In the genomic region with DNA sequence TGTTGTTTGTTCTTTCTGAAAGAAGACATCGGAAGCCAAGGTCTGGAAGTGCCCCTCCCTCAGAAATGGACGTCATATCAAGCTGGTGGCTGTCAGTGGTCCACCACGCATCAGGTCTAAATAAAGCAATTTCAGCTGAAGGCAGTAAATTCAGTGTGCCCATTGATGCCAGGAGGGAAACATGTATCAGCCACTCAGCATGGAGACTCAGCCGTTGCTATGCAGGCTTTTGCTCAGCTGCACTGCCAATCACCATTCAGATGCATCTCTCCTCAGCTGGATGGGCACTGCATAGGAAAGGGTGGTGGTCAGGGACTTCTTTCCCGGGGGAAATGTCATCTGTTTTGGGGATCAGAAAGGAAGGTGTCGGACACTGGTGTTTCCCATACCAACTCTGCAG, we compare ENCODE assay signal across 21 cellular contexts.
A peak's percentile ranks its signal among the peaks of the same experiment; 100 is the strongest.
DNase-seq lines count a peak whose midpoint lies in the region; ATAC-seq, FAIRE-seq and TF ChIP-seq lines count a peak whose summit lies in the region.
"Had no signal": no experiment of that assay in that cellular context is flagged by ENCODE, and none has a peak within 500 bp of the region (broad histone marks: within the 10 kb centered on the region; RNA-seq: fewer than 3 reads in every experiment).

No MANE protein-coding gene starts in this region.

- peaks cover 2 to 9% (median 2%) of the 10 kb centered on the region in 3 experiments; a peak in 3 of 7 replicates for H3K36me3 Mint-ChIP-seq in H9 (ENCODE audit: insufficient read depth in 1 of 3, low read depth in 3 of 3)
- H3K36me3 Mint-ChIP-seq: CD4-positive, alpha-beta memory T cell; T-cell had no signal

- H4K5ac ChIP-seq in H1 (ENCODE audit: insufficient read length, low read depth, low read length) (no peak overlapping the region), H9 (ENCODE audit: insufficient read length, low read depth, low read length) (no peak overlapping the region)

- in situ Hi-C loops in HepG2 (cut with HindIII; ENCODE audit: extremely low pct_ligation_motif_present, low pct_unique_long_range_greater_than_20kb): no loop called here
- in situ Hi-C loops in transverse colon (cut with MboI; ENCODE audit: low pct_ligation_motif_present in 1 of 4, low pct_unique_long_range_greater_than_20kb in 1 of 4, low sequenced_read_pairs in 3 of 4): no loop called here

- H3K23me2 ChIP-seq in H1 (ENCODE audit: low read depth, low read length) (no peaks in the 10 kb centered on the region), H9 (ENCODE audit: insufficient read length, low read depth, low read length, poor library complexity, severe bottlenecking) (no peaks in the 10 kb centered on the region)

- no peaks in the 10 kb centered on the region for H3K4me1 ChIP-seq in HepG2 (ENCODE audit: insufficient read depth, low read length)
- H3K4me1 ChIP-seq in right lobe of liver: no peaks in the 10 kb centered on the region
- peaks cover 0 to 4% (median under 1%) of the 10 kb centered on the region in 4 experiments; a peak in 3 of 7 replicates for H3K4me1 ChIP-seq in H1 (replicated peaks in 1 of 4; ENCODE audit: control insufficient read depth in 3 of 4, insufficient read depth in 4 of 4, low read length in 3 of 4)
- H3K4me1 ChIP-seq in transverse colon: no peaks in the 10 kb centered on the region
- no peaks in the 10 kb centered on the region for H3K4me1 ChIP-seq in H9 (ENCODE audit: insufficient read depth, low read length)
- H3K4me1 ChIP-seq: A549, BLaER1, Peyer's patch had no signal

- H3K23ac ChIP-seq in H1 (ENCODE audit: insufficient read length): no peak overlapping the region
- H3K23ac ChIP-seq in H9 (ENCODE audit: insufficient read length, low read depth, low read length): no peak overlapping the region

- no peaks in the 10 kb centered on the region; the same call in 1 of the 2 replicates for H3K27me3 Mint-ChIP-seq in H9 (ENCODE audit: low read depth)
- H3K27me3 Mint-ChIP-seq: CD4-positive, alpha-beta memory T cell; T-cell had no signal

- TF ChIP-seq CTCF in HepG2 (CRISPR knock-in tag; IDR thresholded peaks at IDR 0.05) (no peak), right lobe of liver (IDR thresholded peaks at IDR 0.05) (no peak), H1 (IDR thresholded peaks at IDR 0.05; ENCODE audit: control extremely low read depth in 1 of 3, insufficient read depth in 1 of 3, low read depth in 1 of 3, low read length in 3 of 3) (no peak), transverse colon (IDR thresholded peaks at IDR 0.05) (no peak), H9 (conservative IDR thresholded peaks at IDR 0.05) (no peak)

- CTCF ChIA-PET in HepG2 (lab: Yijun Ruan, JAX; ENCODE audit: low intra/inter-chr PET ratio, low total read pairs) (no interaction called here), H1 (lab: Charles Lee; ENCODE audit: partially characterized antibody) (interaction anchor here (0.6 to 1.5 kb wide), 5 partner anchors 9 to 78 kb away, joined by 3 to 5 read pairs (median 5); no protein-coding TSS in a partner anchor)

- TF ChIP-seq POLR2A in HepG2 (IDR thresholded peaks at IDR 0.05; ENCODE audit: insufficient read depth in 1 of 2, low read depth in 2 of 2, low read length in 2 of 2): no peak
- no peak for TF ChIP-seq POLR2A in right lobe of liver (IDR thresholded peaks at IDR 0.05)
- TF ChIP-seq POLR2A in H1 (IDR thresholded peaks at IDR 0.05; ENCODE audit: control extremely low read depth in 1 of 2, low read depth in 2 of 2, low read length in 2 of 2): no peak
- TF ChIP-seq POLR2A in transverse colon (IDR thresholded peaks at IDR 0.05): no peak

- FAIRE-seq in HepG2 (lab: Jason Lieb, UNC) (no peak), H1 (lab: Jason Lieb, UNC) (no peak)
- FAIRE-seq: A549, GM12891, GM18507 had no signal

- H3K4me1 Mint-ChIP-seq in H9: peaks cover 8 to 16% of the 10 kb centered on the region in 2 experiments
- H3K4me1 Mint-ChIP-seq: CD4-positive, alpha-beta memory T cell; T-cell had no signal

- intact Hi-C loops in HepG2 (cut with micrococcal nuclease; ENCODE audit: unreplicated experiment): no loop called here
- intact Hi-C loops in right lobe of liver (cut with DNase I): no loop called here
- intact Hi-C loops in transverse colon (cut with DNase I; ENCODE audit: low total_unique reads): no loop called here

- H3K4me2 ChIP-seq in HepG2 (ENCODE audit: low read depth, low read length): no peak overlapping the region
- no peak overlapping the region for H3K4me2 ChIP-seq in H1 (ENCODE audit: insufficient read depth in 1 of 2, low read depth in 2 of 2, low read length in 2 of 2)
- no peak overlapping the region for H3K4me2 ChIP-seq in H9 (ENCODE audit: insufficient read depth, insufficient read length, low read length)
- H3K4me2 ChIP-seq: A549, BLaER1, KMS-11 had no signal

- H4K20me1 ChIP-seq in HepG2 (ENCODE audit: insufficient read depth, low read length) (no peaks in the 10 kb centered on the region), H1 (replicated peaks in 1 of 2; ENCODE audit: control insufficient read depth in 1 of 2, insufficient read depth in 2 of 2, low read length in 2 of 2) (peaks cover 0 to 1% of the 10 kb centered on the region in 2 experiments), H9 (ENCODE audit: control insufficient read depth, insufficient read depth, insufficient read length) (peaks cover 2% of the 10 kb centered on the region)
- H4K20me1 ChIP-seq: BLaER1 had no signal

- H2AK5ac ChIP-seq in H1 (ENCODE audit: low read depth, low read length) (no peak overlapping the region), H9 (ENCODE audit: insufficient read length, low read length) (no peak overlapping the region)

- ATAC-seq in HepG2 (no peak), right lobe of liver (no peak)
- ATAC-seq: A549, T-cell had no signal

- H3K27ac Mint-ChIP-seq in H9: no peak overlapping the region
- H3K27ac Mint-ChIP-seq: CD4-positive, alpha-beta memory T cell; T-cell had no signal

- H3K14ac ChIP-seq in H1 (ENCODE audit: insufficient read length) (no peak overlapping the region), H9 (ENCODE audit: insufficient read depth, low read length) (no peak overlapping the region)

- H3K79me2 ChIP-seq in HepG2 (ENCODE audit: insufficient read depth, low read length) (no peaks in the 10 kb centered on the region), H1 (ENCODE audit: control insufficient read depth in 1 of 2, insufficient read depth in 2 of 2, low read length in 2 of 2) (no peaks in the 10 kb centered on the region), H9 (ENCODE audit: insufficient read depth, low read length) (no peaks in the 10 kb centered on the region)

- H4K91ac ChIP-seq in H1 (replicated peaks; ENCODE audit: insufficient read length, low read length): no peak overlapping the region
- no peak overlapping the region for H4K91ac ChIP-seq in H9 (ENCODE audit: insufficient read length, low read depth, low read length)

- no peak overlapping the region for H3K9ac ChIP-seq in HepG2 (ENCODE audit: insufficient read depth, low read depth, low read length)
- no peak overlapping the region for H3K9ac ChIP-seq in H1 (replicated peaks in 1 of 4; ENCODE audit: extremely low read depth in 1 of 4, low read depth in 3 of 4, low read length in 3 of 4)
- no peak overlapping the region for H3K9ac ChIP-seq in H9 (ENCODE audit: extremely low read depth, insufficient read length, low read length)
- H3K9ac ChIP-seq: BLaER1, KMS-11 had no signal

- no peaks in the 10 kb centered on the region for H3K9me3 ChIP-seq in HepG2 (ENCODE audit: low read length)
- H3K9me3 ChIP-seq in right lobe of liver: no peaks in the 10 kb centered on the region
- H3K9me3 ChIP-seq in H1 (ENCODE audit: insufficient read depth in 2 of 2, low read depth in 1 of 2, low read length in 1 of 2): no peaks in the 10 kb centered on the region
- no peaks in the 10 kb centered on the region for H3K9me3 ChIP-seq in transverse colon
- no peaks in the 10 kb centered on the region for H3K9me3 ChIP-seq in H9 (ENCODE audit: control insufficient read depth, low read depth, low read length)
- H3K9me3 ChIP-seq: A549, Peyer's patch had no signal

- WGBS in HepG2 (ENCODE audit: low lambda C conversion rate): 3% methylated on average over 6 of the region's 6 CpGs
- WGBS in right lobe of liver (ENCODE audit: insufficient coverage, low coverage, low lambda C conversion rate, missing lambda C conversion rate): 54% methylated on average over 4 of the region's 6 CpGs
- WGBS in H1 (ENCODE audit: extremely low coverage in 1 of 2, insufficient coverage in 1 of 2, insufficient read length in 1 of 2, insufficient replicate concordance in 2 of 2, low coverage in 1 of 2, low lambda C conversion rate in 2 of 2, missing lambda C conversion rate in 1 of 2), 2 experiments: 77% methylated on average over 6 of the region's 6 CpGs; no CpG with 5 or more reads in 1 of the 2 experiments
- 73% methylated on average over 6 of the region's 6 CpGs; no CpG with 5 or more reads in 1 of the 2 donors for WGBS in transverse colon (ENCODE audit: low coverage in 1 of 2), 2 donors
- WGBS in H9 (ENCODE audit: extremely low coverage, insufficient read length, low lambda C conversion rate): no CpG with 5 or more reads among the region's 6 CpGs

- TF ChIP-seq RAD21 in HepG2 (CRISPR knock-in tag; IDR thresholded peaks at IDR 0.05) (no peak), H1 (IDR thresholded peaks at IDR 0.05 in 1 of 2, conservative IDR thresholded peaks at IDR 0.05 in 1 of 2; ENCODE audit: low read depth in 2 of 2, low read length in 2 of 2) (no peak)

- H2BK5ac ChIP-seq in H1 (ENCODE audit: low read depth, low read length) (no peak overlapping the region), H9 (ENCODE audit: insufficient read length, low read length) (no peak overlapping the region)

- H3K4me3 Mint-ChIP-seq in H9: no peak overlapping the region
- H3K4me3 Mint-ChIP-seq: CD4-positive, alpha-beta memory T cell; T-cell had no signal

- no peak overlapping the region for H2BK12ac ChIP-seq in H1 (ENCODE audit: low read depth, low read length)
- no peak overlapping the region for H2BK12ac ChIP-seq in H9 (ENCODE audit: insufficient read length, low read depth, low read length)

- peaks cover 3 to 4% of the 10 kb centered on the region in 2 experiments; a peak in 4 of 5 replicates for H3K9me3 Mint-ChIP-seq in H9

- no peak overlapping the region for H2BK20ac ChIP-seq in H1 (ENCODE audit: low read length)
- no peak overlapping the region for H2BK20ac ChIP-seq in H9 (ENCODE audit: low read depth, low read length, poor library complexity, severe bottlenecking)

- no peak overlapping the region for H2BK120ac ChIP-seq in H1 (replicated peaks; ENCODE audit: low read depth, low read length)
- H2BK120ac ChIP-seq in H9 (ENCODE audit: low read depth, low read length, poor library complexity, severe bottlenecking): no peak overlapping the region

- DNase-seq in HepG2 (ENCODE audit: low spot score): no peak
- DNase-seq in right lobe of liver: no peak
- DNase-seq in NCI-H69 (lab: John Stamatoyannopoulos, UW): peak; percentile 83
- no peak for DNase-seq in H1 (ENCODE audit: low read depth in 1 of 2, low spot score in 2 of 2)
- no peak for DNase-seq in transverse colon
- no peak for DNase-seq in activated CD4-positive, alpha-beta T cell treated with anti-CD3 and anti-CD28 coated beads for 48 hours
- DNase-seq in H9: no peak
- DNase-seq: CD4-positive, alpha-beta memory T cell; MV-4-11; NCI-H1436 treated with DMSO at 0.1 percent for 48 hours; NCI-H2029; NCI-H2171 treated with DMSO at 0.1 percent for 48 hours; NCI-H524; Peyer's patch; T-cell had no signal

- POLR2A ChIA-PET in HepG2 (lab: Yijun Ruan, JAX) (no interaction called here), H1 (lab: Charles Lee; ENCODE audit: partially characterized antibody) (no interaction called here)

- no peaks in the 10 kb centered on the region for H3K79me1 ChIP-seq in H1 (ENCODE audit: low read depth, low read length)
- H3K79me1 ChIP-seq in H9 (ENCODE audit: insufficient read depth, low read depth, low read length, poor library complexity, severe bottlenecking): no peaks in the 10 kb centered on the region

- peaks cover 0 to 6% of the 10 kb centered on the region in 2 experiments; a peak in 2 of 5 replicates for H3K27me3 ChIP-seq in HepG2 (ENCODE audit: control insufficient read depth in 1 of 2, insufficient read depth in 2 of 2, low read length in 2 of 2)
- H3K27me3 ChIP-seq in right lobe of liver: no peaks in the 10 kb centered on the region
- no peaks in the 10 kb centered on the region for H3K27me3 ChIP-seq in H1 (replicated peaks in 1 of 4; ENCODE audit: control insufficient read depth in 3 of 4, extremely low read depth in 1 of 4, insufficient read depth in 3 of 4, low read length in 3 of 4)
- no peaks in the 10 kb centered on the region for H3K27me3 ChIP-seq in transverse colon
- no peaks in the 10 kb centered on the region for H3K27me3 ChIP-seq in H9 (ENCODE audit: insufficient read depth, low read length)
- H3K27me3 ChIP-seq: BLaER1, Peyer's patch had no signal

- H3T11ph ChIP-seq in H9 (ENCODE audit: low read length): no peak overlapping the region

- H3K27ac ChIP-seq in HepG2 (ENCODE audit: extremely low read length, insufficient read depth, low read length) (no peak overlapping the region), right lobe of liver (no peak overlapping the region), H1 (ENCODE audit: low read depth, low read length) (no peak overlapping the region), transverse colon (no peak overlapping the region), H9 (ENCODE audit: insufficient read length, low read depth, low read length) (no peak overlapping the region)
- H3K27ac ChIP-seq: A549, BLaER1, KMS-11, Peyer's patch, SK-N-MC had no signal

- no peak overlapping the region for H2AFZ ChIP-seq in HepG2 (ENCODE audit: low read length)
- H2AFZ ChIP-seq in H1 (ENCODE audit: low read length): no peak overlapping the region
- no peak overlapping the region for H2AFZ ChIP-seq in H9 (ENCODE audit: low read length)

- H3K18ac ChIP-seq in H1 (ENCODE audit: extremely low read depth, low read length) (no peak overlapping the region), H9 (ENCODE audit: insufficient read length, low read depth, low read length) (no peak overlapping the region)

- no peak overlapping the region for H3K56ac ChIP-seq in H1 (replicated peaks; ENCODE audit: insufficient read length, low read depth, low read length)
- no peak overlapping the region for H3K56ac ChIP-seq in H9 (ENCODE audit: insufficient read length, low read depth, low read length)

- H2BK15ac ChIP-seq in H1 (ENCODE audit: low read length) (no peak overlapping the region), H9 (ENCODE audit: low read depth, low read length) (no peak overlapping the region)

- no peak overlapping the region for H3K4ac ChIP-seq in H1 (replicated peaks; ENCODE audit: insufficient read length, low read depth, low read length)
- H3K4ac ChIP-seq in H9 (ENCODE audit: low read depth, low read length): no peak overlapping the region

- TF ChIP-seq EP300 in HepG2 (IDR thresholded peaks at IDR 0.05; ENCODE audit: low read depth in 2 of 2, low read length in 2 of 2) (no peak), HepG2 (CRISPR knock-in tag; IDR thresholded peaks at IDR 0.05; ENCODE audit: borderline replicate concordance) (no peak), H1 (IDR thresholded peaks at IDR 0.05; ENCODE audit: borderline replicate concordance in 1 of 2, low read depth in 2 of 2, low read length in 2 of 2) (no peak), transverse colon (IDR thresholded peaks at IDR 0.05; ENCODE audit: low read depth) (no peak)

- H3K36me3 ChIP-seq in HepG2 (replicated peaks in 1 of 2; ENCODE audit: control insufficient read depth in 1 of 2, insufficient read depth in 2 of 2, low read length in 2 of 2) (no peaks in the 10 kb centered on the region), right lobe of liver (no peaks in the 10 kb centered on the region), H1 (ENCODE audit: control insufficient read depth in 2 of 4, insufficient read depth in 4 of 4, low read length in 3 of 4) (no peaks in the 10 kb centered on the region), transverse colon (no peaks in the 10 kb centered on the region)
- H3K36me3 ChIP-seq: BLaER1, Peyer's patch had no signal

- H4K8ac ChIP-seq in H1 (ENCODE audit: extremely low read depth, insufficient read depth, low read length) (no peak overlapping the region), H9 (replicated peaks; ENCODE audit: insufficient read length, low read depth, low read length) (no peak overlapping the region)

- no peak overlapping the region for H3K4me3 ChIP-seq in HepG2 (replicated peaks in 1 of 3; ENCODE audit: insufficient read depth in 1 of 3, low read depth in 2 of 3, low read length in 3 of 3)
- no peak overlapping the region for H3K4me3 ChIP-seq in right lobe of liver
- no peak overlapping the region for H3K4me3 ChIP-seq in H1 (ENCODE audit: extremely low read depth in 1 of 4, insufficient read depth in 2 of 4, low read depth in 3 of 4, low read length in 4 of 4)
- H3K4me3 ChIP-seq in transverse colon: no peak overlapping the region
- H3K4me3 ChIP-seq: A549, BLaER1, Peyer's patch, SK-N-MC had no signal

- no TSS peak for BruUV-seq in HepG2 (replicated peaks; lab: Mats Ljungman, UMichigan)

Comparison
In these comparisons a context has a peak if more than half of its experiments do, and no peak if none do; other contexts are left out.
1. Of the 41 proteins assayed by ChIP-seq in both HepG2 and H1: peak only in HepG2: none; only in H1: none; in both: RFX5; in neither: 40.